Comparison of ENCODE assay signal across 17 cellular contexts in the genomic region with DNA sequence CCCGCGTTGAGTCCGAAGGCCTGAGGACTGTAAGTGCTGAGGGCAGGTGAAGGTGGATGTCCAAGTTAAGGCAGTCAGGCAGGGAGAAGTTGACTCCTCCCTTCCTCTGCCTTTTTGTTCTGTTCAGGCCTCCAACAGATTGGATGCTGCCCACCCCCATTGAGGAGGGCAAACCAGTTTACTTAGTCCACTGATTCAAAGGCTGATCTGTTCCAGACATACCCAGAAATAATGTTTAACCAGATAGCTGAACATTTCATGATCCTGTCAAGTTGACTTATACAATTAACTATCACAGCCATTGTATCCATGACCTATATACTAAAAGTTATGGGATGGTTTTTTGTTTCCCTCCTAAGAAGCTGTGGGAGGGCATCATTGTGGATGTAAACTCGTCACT. TPM values are rescaled to one million over a fixed set of nuclear protein-coding genes. Genes with fewer than 3 reads are reported as not detected.
DNase-seq lines count a peak whose midpoint lies in the region; ATAC-seq and TF ChIP-seq lines count a peak whose summit lies in the region.
"Had no signal": no experiment of that assay in that cellular context is flagged by ENCODE, and none has a peak within 500 bp of the region (broad histone marks: within the 10 kb centered on the region; RNA-seq: fewer than 3 reads in every experiment).

No MANE protein-coding gene starts in this region.

- peak; percentile 14 for DNase-seq in A172 (ENCODE audit: low spot score)
- peak; percentile 81 for DNase-seq in Caki2 (ENCODE audit: low read depth)
- no peak for DNase-seq in activated CD4-positive, alpha-beta memory T cell treated with anti-CD3 and anti-CD28 coated beads for 36 hours
- DNase-seq in epithelial cell of proximal tubule (ENCODE audit: low read depth): peak; percentile 6
- DNase-seq in NCI-H187 (lab: John Stamatoyannopoulos, UW): no peak
- DNase-seq in head of caudate nucleus: no peak
- DNase-seq in psoas muscle: no peak
- no peak for DNase-seq in iPS-NIHi11 (ENCODE audit: low spot score)
- DNase-seq: BE2C, DMS53, NCI-H2029 treated with DMSO at 0.1 percent for 48 hours, NCI-H526, right cardiac atrium had no signal

- peaks cover 2% of the 10 kb centered on the region for H3K9me3 Mint-ChIP-seq in activated CD4-positive, alpha-beta memory T cell treated with anti-CD3 and anti-CD28 coated beads for 36 hours
- H3K9me3 Mint-ChIP-seq: type B pancreatic cell had no signal

- H3K27ac ChIP-seq in psoas muscle: no peak overlapping the region

- CTCF ChIA-PET in activated CD4-positive, alpha-beta memory T cell treated with anti-CD3 and anti-CD28 coated beads for 36 hours (lab: Charles Lee): interaction anchor here (1.1 to 5.7 kb wide), 9 partner anchors 8 to 324 kb away, joined by 3 to 55 read pairs (median 7); a partner anchor contains a TSS

- intact Hi-C loops in activated CD4-positive, alpha-beta memory T cell treated with anti-CD3 and anti-CD28 coated beads for 36 hours (cut with micrococcal nuclease): loop anchor here (1.0 to 5.0 kb wide), 6 partner anchors 8 to 218 kb away; a partner anchor contains a TSS
- intact Hi-C loops in head of caudate nucleus (cut with DNase I) (no loop called here), psoas muscle (cut with DNase I) (no loop called here)

- no peaks in the 10 kb centered on the region for H3K27me3 Mint-ChIP-seq in activated CD4-positive, alpha-beta memory T cell treated with anti-CD3 and anti-CD28 coated beads for 36 hours

- 78 to 93% (median 87%) methylated on average over 4 of the region's 4 CpGs for WGBS in psoas muscle, 3 donors

- H3K4me3 ChIP-seq in epithelial cell of proximal tubule (ENCODE audit: low read depth, low read length) (no peak overlapping the region), psoas muscle (no peak overlapping the region)

- no peak for ATAC-seq in psoas muscle
- ATAC-seq: right cardiac atrium had no signal

- H3K4me1 ChIP-seq in psoas muscle: no peaks in the 10 kb centered on the region
- H3K4me1 ChIP-seq: BE2C had no signal

- POLR2A ChIA-PET in activated CD4-positive, alpha-beta memory T cell treated with anti-CD3 and anti-CD28 coated beads for 36 hours (lab: Charles Lee): interaction anchor here (1.1 to 4.9 kb wide), 17 partner anchors 9 to 345 kb away, joined by 3 to 38 read pairs (median 9); a partner anchor contains a TSS

- peaks cover 87% of the 10 kb centered on the region for H3K4me1 Mint-ChIP-seq in activated CD4-positive, alpha-beta memory T cell treated with anti-CD3 and anti-CD28 coated beads for 36 hours (ENCODE audit: low read depth)

- no peaks in the 10 kb centered on the region for H3K9me3 ChIP-seq in psoas muscle
- H3K9me3 ChIP-seq: BE2C had no signal

- TF ChIP-seq CTCF in epithelial cell of proximal tubule (conservative IDR thresholded peaks at IDR 0.05; ENCODE audit: low read depth, low read length): no peak
- TF ChIP-seq CTCF in psoas muscle (IDR thresholded peaks at IDR 0.05): no peak

- in situ Hi-C loops in Caki2 (cut with HindIII; ENCODE audit: low pct_unique_long_range_greater_than_20kb, low sequenced_read_pairs): no loop called here

- no peaks in the 10 kb centered on the region for H3K36me3 ChIP-seq in psoas muscle (ENCODE audit: insufficient read depth in 1 of 2, low read depth in 1 of 2)
- H3K36me3 ChIP-seq: BE2C had no signal

- H3K27me3 ChIP-seq in psoas muscle (ENCODE audit: insufficient read depth in 3 of 3, low read length in 2 of 3): no peaks in the 10 kb centered on the region
- H3K27me3 ChIP-seq: BE2C had no signal

- H3K27ac Mint-ChIP-seq in activated CD4-positive, alpha-beta memory T cell treated with anti-CD3 and anti-CD28 coated beads for 36 hours: peak overlapping the region; percentile 99
- H3K27ac Mint-ChIP-seq: type B pancreatic cell had no signal

- no peak overlapping the region for H3K4me3 Mint-ChIP-seq in activated CD4-positive, alpha-beta memory T cell treated with anti-CD3 and anti-CD28 coated beads for 36 hours
- H3K4me3 Mint-ChIP-seq: neural crest cell, type B pancreatic cell had no signal

- H3K36me3 Mint-ChIP-seq in activated CD4-positive, alpha-beta memory T cell treated with anti-CD3 and anti-CD28 coated beads for 36 hours: peaks cover 12% of the 10 kb centered on the region
- H3K36me3 Mint-ChIP-seq: type B pancreatic cell had no signal

RNA-seq across cellular contexts. Expression of a gene that starts 8.3 kb away (rescaled TPM):
- total RNA-seq in A172 (2014; rRNA removed; shearing (Covaris generic)): not detected in 2 replicates
- not detected in 2 replicates for total RNA-seq in Caki2 (2014; rRNA removed; shearing (Covaris generic); ENCODE audit: low replicate concordance)
- 1 to 10 TPM in 1 of 2 experiments, under 1 TPM in 1; 0.57 to 1.2 TPM for total RNA-seq in activated CD4-positive, alpha-beta memory T cell treated with anti-CD3 and anti-CD28 coated beads for 36 hours
- total RNA-seq in epithelial cell of proximal tubule (not detected in 2 replicates), psoas muscle (not detected)
- not detected for polyA plus RNA-seq in psoas muscle
- total RNA-seq: frontal cortex, M059J, neural crest cell, right cardiac atrium had no signal
- polyA plus RNA-seq: right cardiac atrium had no signal

RNA-seq across cellular contexts. Expression of a gene that starts 32.7 kb away (rescaled TPM):
- not detected in 2 replicates for total RNA-seq in A172 (2014; rRNA removed; shearing (Covaris generic))
- total RNA-seq in Caki2 (2014; rRNA removed; shearing (Covaris generic); ENCODE audit: low replicate concordance): not detected in 2 replicates
- not detected for total RNA-seq in activated CD4-positive, alpha-beta memory T cell treated with anti-CD3 and anti-CD28 coated beads for 36 hours
- total RNA-seq in epithelial cell of proximal tubule (not detected in 2 replicates), psoas muscle (not detected)
- not detected for polyA plus RNA-seq in psoas muscle
- total RNA-seq: frontal cortex, M059J, neural crest cell, right cardiac atrium had no signal
- polyA plus RNA-seq: right cardiac atrium had no signal

Comparison
In these comparisons a context has a peak if more than half of its experiments do, and no peak if none do; other contexts are left out.
1. DNase-seq: peak in A172 (single experiment), Caki2 (single experiment) and epithelial cell of proximal tubule (single experiment); none in activated CD4-positive, alpha-beta memory T cell treated with anti-CD3 and anti-CD28 coated beads for 36 hours (single experiment), NCI-H187 (0 of 2), head of caudate nucleus (0 of 42), psoas muscle (0 of 2) and iPS-NIHi11 (single experiment).